Comparison of ENCODE assay signal across 8 cellular contexts in genomic region chr12:124928912-124929530, GRCh38. TPM values are rescaled to one million over a fixed set of nuclear protein-coding genes. Genes with fewer than 3 reads are reported as not detected.
A peak's percentile ranks its signal among the peaks of the same experiment; 100 is the strongest.
DNase-seq lines count a peak whose midpoint lies in the region; ATAC-seq and TF ChIP-seq lines count a peak whose summit lies in the region.

No MANE protein-coding gene starts in this region.

- peaks cover 33% of the 10 kb centered on the region for H3K4me1 Mint-ChIP-seq in activated naive CD4-positive, alpha-beta T cell treated with anti-CD3 and anti-CD28 coated beads, Interleukin-2, amount 50 U/mL, for 24 hours
- H3K4me1 Mint-ChIP-seq in activated naive CD8-positive, alpha-beta T cell treated with anti-CD3 and anti-CD28 coated beads, Interleukin-2, amount 50 U/mL, for 24 hours: peaks cover 48% of the 10 kb centered on the region

- peak overlapping the region; percentile 24 for H3K4me3 Mint-ChIP-seq in activated naive CD4-positive, alpha-beta T cell treated with anti-CD3 and anti-CD28 coated beads, Interleukin-2, amount 50 U/mL, for 24 hours
- H3K4me3 Mint-ChIP-seq in activated naive CD8-positive, alpha-beta T cell treated with anti-CD3 and anti-CD28 coated beads, Interleukin-2, amount 50 U/mL, for 24 hours: peak overlapping the region; percentile 24

- ATAC-seq in activated naive CD8-positive, alpha-beta T cell treated with anti-CD3 and anti-CD28 coated beads, Interleukin-2, amount 50 U/mL, for 24 hours: no peak

- H3K27me3 ChIP-seq in mesenchymal stem cell (ENCODE audit: control insufficient read depth in 1 of 2, insufficient read depth in 1 of 2, low read length in 2 of 2): no peaks in the 10 kb centered on the region
- no peaks in the 10 kb centered on the region for H3K27me3 ChIP-seq in transverse colon

- H2BK5ac ChIP-seq in mesenchymal stem cell (ENCODE audit: low read depth, low read length, poor library complexity, severe bottlenecking): no peak overlapping the region

- no peaks in the 10 kb centered on the region for H3K9me3 Mint-ChIP-seq in activated naive CD4-positive, alpha-beta T cell treated with anti-CD3 and anti-CD28 coated beads, Interleukin-2, amount 50 U/mL, for 24 hours
- H3K9me3 Mint-ChIP-seq in activated naive CD8-positive, alpha-beta T cell treated with anti-CD3 and anti-CD28 coated beads, Interleukin-2, amount 50 U/mL, for 24 hours: peaks cover 3% of the 10 kb centered on the region

- H3K36me3 ChIP-seq in mesenchymal stem cell (ENCODE audit: control insufficient read depth in 1 of 2, insufficient read depth in 2 of 2, low read depth in 1 of 2, low read length in 2 of 2) (no peaks in the 10 kb centered on the region), transverse colon (no peaks in the 10 kb centered on the region)

- intact Hi-C loops in transverse colon (cut with DNase I; ENCODE audit: low total_unique reads): no loop called here

- no peak overlapping the region for H3K4ac ChIP-seq in mesenchymal stem cell (ENCODE audit: low read depth in 1 of 2, low read length in 2 of 2)

- TF ChIP-seq EP300 in transverse colon (IDR thresholded peaks at IDR 0.05; ENCODE audit: low read depth): no peak

- WGBS in mesenchymal stem cell: 89% methylated on average over 11 of the region's 11 CpGs
- 87 to 88% methylated on average over 4 to 11 of the region's 11 CpGs for WGBS in transverse colon (ENCODE audit: low coverage in 1 of 2), 2 donors

- H2BK120ac ChIP-seq in mesenchymal stem cell (ENCODE audit: low read depth, low read length): no peak overlapping the region

- peak overlapping the region; percentile 30 for H3K27ac Mint-ChIP-seq in activated naive CD4-positive, alpha-beta T cell treated with anti-CD3 and anti-CD28 coated beads, Interleukin-2, amount 50 U/mL, for 24 hours
- peak overlapping the region; percentile 98 for H3K27ac Mint-ChIP-seq in activated naive CD8-positive, alpha-beta T cell treated with anti-CD3 and anti-CD28 coated beads, Interleukin-2, amount 50 U/mL, for 24 hours

- H3K18ac ChIP-seq in mesenchymal stem cell (ENCODE audit: low read depth in 1 of 2, low read length in 2 of 2): no peak overlapping the region

- H3K9me3 ChIP-seq in mesenchymal stem cell (ENCODE audit: control insufficient read depth, low read length) (no peaks in the 10 kb centered on the region), transverse colon (no peaks in the 10 kb centered on the region)

- no peak overlapping the region for H2AFZ ChIP-seq in mesenchymal stem cell (ENCODE audit: low read depth, low read length)

- no peak overlapping the region for H2BK12ac ChIP-seq in mesenchymal stem cell (ENCODE audit: low read length in 2 of 2)

- H4K8ac ChIP-seq in mesenchymal stem cell (ENCODE audit: low read length): no peak overlapping the region

- H3K23ac ChIP-seq in mesenchymal stem cell (ENCODE audit: low read length in 2 of 2): no peak overlapping the region

- TF ChIP-seq POLR2A in transverse colon (IDR thresholded peaks at IDR 0.05): no peak

- H4K91ac ChIP-seq in mesenchymal stem cell (ENCODE audit: low read length): peak overlapping the region; percentile 3

- no peak overlapping the region for H2BK15ac ChIP-seq in mesenchymal stem cell (ENCODE audit: low read depth, poor library complexity, severe bottlenecking)

- H3K14ac ChIP-seq in mesenchymal stem cell (ENCODE audit: low read length in 2 of 2): no peak overlapping the region

- no peak overlapping the region for H2AK5ac ChIP-seq in mesenchymal stem cell (ENCODE audit: low read length, severe bottlenecking)

- no peak overlapping the region for H3K4me2 ChIP-seq in mesenchymal stem cell (ENCODE audit: low read length, poor library complexity, severe bottlenecking)

- H3K27ac ChIP-seq in mesenchymal stem cell (ENCODE audit: low read length, poor library complexity, severe bottlenecking) (no peak overlapping the region), transverse colon (peak overlapping the region; percentile 90 to 98 (median 94))

- peaks cover 3% of the 10 kb centered on the region for H3K36me3 Mint-ChIP-seq in activated naive CD4-positive, alpha-beta T cell treated with anti-CD3 and anti-CD28 coated beads, Interleukin-2, amount 50 U/mL, for 24 hours
- H3K36me3 Mint-ChIP-seq in activated naive CD8-positive, alpha-beta T cell treated with anti-CD3 and anti-CD28 coated beads, Interleukin-2, amount 50 U/mL, for 24 hours (ENCODE audit: low read depth): peaks cover 6% of the 10 kb centered on the region

- in situ Hi-C loops in transverse colon (cut with MboI; ENCODE audit: low pct_ligation_motif_present in 1 of 4, low pct_unique_long_range_greater_than_20kb in 1 of 4, low sequenced_read_pairs in 3 of 4) (no loop called here), GM13977 (cut with MboI; ENCODE audit: low pct_unique_long_range_greater_than_20kb, low sequenced_read_pairs, unreplicated experiment) (no loop called here)

- H3K4me3 ChIP-seq in mesenchymal stem cell (ENCODE audit: insufficient read depth in 1 of 2, low read depth in 1 of 2, low read length in 2 of 2): no peak overlapping the region
- peak overlapping the region in 1 of 4 donors; percentile 68 for H3K4me3 ChIP-seq in transverse colon

- no peak overlapping the region for H3K9ac ChIP-seq in mesenchymal stem cell (ENCODE audit: low read length)

- H3K27me3 Mint-ChIP-seq in activated naive CD4-positive, alpha-beta T cell treated with anti-CD3 and anti-CD28 coated beads, Interleukin-2, amount 50 U/mL, for 24 hours: peaks cover 2% of the 10 kb centered on the region
- H3K27me3 Mint-ChIP-seq in activated naive CD8-positive, alpha-beta T cell treated with anti-CD3 and anti-CD28 coated beads, Interleukin-2, amount 50 U/mL, for 24 hours: peaks cover 9% of the 10 kb centered on the region

- TF ChIP-seq CTCF in transverse colon (IDR thresholded peaks at IDR 0.05): no peak
- TF ChIP-seq CTCF in GM13977 (IDR thresholded peaks at IDR 0.05; ENCODE audit: extremely low read depth, insufficient read depth, missing control alignments): no peak

- H3K4me1 ChIP-seq in mesenchymal stem cell (ENCODE audit: control insufficient read depth, insufficient read depth, low read depth, low read length): peaks cover 10% of the 10 kb centered on the region
- peaks cover 0 to 15% (median 8%) of the 10 kb centered on the region in 4 donors for H3K4me1 ChIP-seq in transverse colon

- no peaks in the 10 kb centered on the region for H3K79me1 ChIP-seq in mesenchymal stem cell (replicated peaks; ENCODE audit: low read length, poor library complexity, severe bottlenecking)

- DNase-seq in activated naive CD4-positive, alpha-beta T cell (lab: John Stamatoyannopoulos, UW): no peak
- DNase-seq in activated naive CD8-positive, alpha-beta T cell treated with anti-CD3 and anti-CD28 coated beads, Interleukin-2, amount 50 U/mL, for 24 hours: no peak
- DNase-seq in mesenchymal stem cell (no peak), transverse colon (no peak), GM13977 (ENCODE audit: low spot score) (no peak), dermis blood vessel endothelial cell (no peak), H4 (ENCODE audit: low spot score) (no peak)

RNA-seq across cellular contexts. Expression of gene UBC, which starts 14.6 kb away (rescaled TPM):
- 1,267 TPM for polyA plus RNA-seq in mesenchymal stem cell (2013, experiment 1 of 2)
- polyA plus RNA-seq in mesenchymal stem cell (2013, experiment 2 of 2): 1,268 TPM
- 1,000 to 10,000 TPM; 1,242 to 1,580 (median 1,406) TPM for total RNA-seq in transverse colon
- 1,840 and 2,354 TPM in 2 replicates for total RNA-seq in dermis blood vessel endothelial cell
- 1,269 and 1,552 TPM in 2 replicates for total RNA-seq in H4 (2014; rRNA removed; shearing (Covaris generic))

RNA-seq across cellular contexts. Expression of gene DHX37, which starts 59.9 kb away (rescaled TPM):
- 6.0 TPM for polyA plus RNA-seq in mesenchymal stem cell (2013, experiment 1 of 2)
- 6.0 TPM for polyA plus RNA-seq in mesenchymal stem cell (2013, experiment 2 of 2)
- 10 to 100 TPM in 3 of 4 donors, 1 to 10 TPM in 1; 10.0 to 19.5 (median 13.2) TPM for total RNA-seq in transverse colon
- 14.6 and 24.8 TPM in 2 replicates for total RNA-seq in dermis blood vessel endothelial cell
- total RNA-seq in H4 (2014; rRNA removed; shearing (Covaris generic)): 9.8 and 14.3 TPM in 2 replicates
